Comparison of ENCODE assay signal across 1 cellular context in the genomic region with DNA sequence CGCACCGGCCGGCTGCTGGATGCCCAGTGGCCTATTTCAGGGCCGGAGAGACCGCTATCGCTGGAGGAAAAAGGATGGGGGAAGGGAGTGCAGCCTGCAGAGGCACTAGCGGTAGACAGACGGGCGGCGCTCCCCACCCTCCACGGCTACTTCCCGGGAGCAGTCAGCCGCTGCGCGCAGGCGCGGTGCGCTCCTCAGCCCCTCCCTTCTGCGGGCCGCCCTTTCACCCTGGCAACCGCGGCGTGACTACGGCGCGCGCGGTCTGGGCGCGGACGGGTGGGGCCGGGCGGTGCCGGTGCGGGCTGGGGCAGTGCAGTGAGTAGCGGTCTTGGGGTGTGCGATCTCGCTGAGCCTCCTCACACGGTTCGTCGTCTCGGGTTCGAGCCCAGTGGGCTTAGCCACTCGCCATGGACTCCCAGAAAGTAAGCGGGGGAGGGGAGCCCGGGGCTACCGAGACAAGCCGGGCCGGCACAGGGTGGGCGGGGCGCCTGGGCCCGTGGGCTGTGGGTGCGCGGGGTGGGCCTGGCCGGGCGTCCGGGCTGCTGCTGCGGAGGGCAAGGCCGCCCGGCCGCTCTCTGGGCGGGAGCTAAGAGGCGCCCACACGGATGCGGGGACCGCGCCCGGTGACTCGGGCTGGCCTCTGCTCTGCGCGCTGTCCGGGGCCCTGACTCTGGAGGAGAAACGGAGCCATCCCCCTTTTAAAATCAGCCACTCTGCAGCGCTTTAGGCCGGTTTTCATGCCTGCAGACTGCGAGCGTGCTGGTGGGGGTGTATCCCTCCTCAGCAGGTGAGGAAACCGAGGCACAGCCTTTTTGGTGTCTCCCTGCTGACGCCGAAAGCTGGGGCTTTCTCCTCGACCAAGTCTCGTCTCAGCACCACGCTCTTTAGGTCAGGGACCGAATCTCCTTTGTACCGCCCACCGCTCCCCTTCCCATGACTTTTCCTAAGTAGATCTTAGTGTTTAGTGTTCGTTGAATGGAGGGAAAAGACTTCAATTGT.
TF ChIP-seq lines count a peak whose summit lies in the region.

A gene (plus strand): TSS at position 221 of the 999 bp plus-strand sequence. CDS start 187 bp downstream, at position 408.

TF ChIP-seq in HepG2, 621 proteins besides CTCF, POLR2A, EP300 and RAD21 (continued from another document and continues in another):
- TF ChIP-seq, protein P1, sequence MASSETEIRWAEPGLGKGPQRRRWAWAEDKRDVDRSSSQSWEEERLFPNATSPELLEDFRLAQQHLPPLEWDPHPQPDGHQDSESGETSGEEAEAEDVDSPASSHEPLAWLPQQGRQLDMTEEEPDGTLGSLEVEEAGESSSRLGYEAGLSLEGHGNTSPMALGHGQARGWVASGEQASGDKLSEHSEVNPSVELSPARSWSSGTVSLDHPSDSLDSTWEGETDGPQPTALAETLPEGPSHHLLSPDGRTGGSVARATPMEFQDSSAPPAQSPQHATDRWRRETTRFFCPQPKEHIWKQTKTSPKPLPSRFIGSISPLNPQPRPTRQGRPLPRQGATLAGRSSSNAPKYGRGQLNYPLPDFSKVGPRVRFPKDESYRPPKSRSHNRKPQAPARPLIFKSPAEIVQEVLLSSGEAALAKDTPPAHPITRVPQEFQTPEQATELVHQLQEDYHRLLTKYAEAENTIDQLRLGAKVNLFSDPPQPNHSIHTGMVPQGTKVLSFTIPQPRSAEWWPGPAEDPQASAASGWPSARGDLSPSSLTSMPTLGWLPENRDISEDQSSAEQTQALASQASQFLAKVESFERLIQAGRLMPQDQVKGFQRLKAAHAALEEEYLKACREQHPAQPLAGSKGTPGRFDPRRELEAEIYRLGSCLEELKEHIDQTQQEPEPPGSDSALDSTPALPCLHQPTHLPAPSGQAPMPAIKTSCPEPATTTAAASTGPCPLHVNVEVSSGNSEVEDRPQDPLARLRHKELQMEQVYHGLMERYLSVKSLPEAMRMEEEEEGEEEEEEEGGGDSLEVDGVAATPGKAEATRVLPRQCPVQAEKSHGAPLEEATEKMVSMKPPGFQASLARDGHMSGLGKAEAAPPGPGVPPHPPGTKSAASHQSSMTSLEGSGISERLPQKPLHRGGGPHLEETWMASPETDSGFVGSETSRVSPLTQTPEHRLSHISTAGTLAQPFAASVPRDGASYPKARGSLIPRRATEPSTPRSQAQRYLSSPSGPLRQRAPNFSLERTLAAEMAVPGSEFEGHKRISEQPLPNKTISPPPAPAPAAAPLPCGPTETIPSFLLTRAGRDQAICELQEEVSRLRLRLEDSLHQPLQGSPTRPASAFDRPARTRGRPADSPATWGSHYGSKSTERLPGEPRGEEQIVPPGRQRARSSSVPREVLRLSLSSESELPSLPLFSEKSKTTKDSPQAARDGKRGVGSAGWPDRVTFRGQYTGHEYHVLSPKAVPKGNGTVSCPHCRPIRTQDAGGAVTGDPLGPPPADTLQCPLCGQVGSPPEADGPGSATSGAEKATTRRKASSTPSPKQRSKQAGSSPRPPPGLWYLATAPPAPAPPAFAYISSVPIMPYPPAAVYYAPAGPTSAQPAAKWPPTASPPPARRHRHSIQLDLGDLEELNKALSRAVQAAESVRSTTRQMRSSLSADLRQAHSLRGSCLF (CRISPR knock-in tag; IDR thresholded peaks at IDR 0.05; ENCODE audit: borderline replicate concordance) = no peak
- peak; percentile 76 for TF ChIP-seq PHF21A (CRISPR knock-in tag; IDR thresholded peaks at IDR 0.05)
- TF ChIP-seq TARDBP (CRISPR knock-in tag; IDR thresholded peaks at IDR 0.05) = peak; percentile 85; the same call in 1 of the 2 replicates
- TF ChIP-seq, protein P2, sequence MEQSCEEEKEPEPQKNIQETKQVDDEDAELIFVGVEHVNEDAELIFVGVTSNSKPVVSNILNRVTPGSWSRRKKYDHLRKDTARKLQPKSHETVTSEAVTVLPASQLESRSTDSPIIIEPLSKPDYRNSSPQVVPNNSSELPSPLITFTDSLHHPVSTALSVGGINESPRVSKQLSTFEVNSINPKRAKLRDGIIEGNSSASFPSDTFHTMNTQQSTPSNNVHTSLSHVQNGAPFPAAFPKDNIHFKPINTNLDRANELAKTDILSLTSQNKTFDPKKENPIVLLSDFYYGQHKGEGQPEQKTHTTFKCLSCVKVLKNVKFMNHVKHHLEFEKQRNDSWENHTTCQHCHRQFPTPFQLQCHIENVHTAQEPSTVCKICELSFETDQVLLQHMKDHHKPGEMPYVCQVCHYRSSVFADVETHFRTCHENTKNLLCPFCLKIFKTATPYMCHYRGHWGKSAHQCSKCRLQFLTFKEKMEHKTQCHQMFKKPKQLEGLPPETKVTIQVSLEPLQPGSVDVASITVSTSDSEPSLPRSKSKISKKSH (CRISPR knock-in tag; IDR thresholded peaks at IDR 0.05; ENCODE audit: borderline replicate concordance) = peak; percentile 40; the same call in 1 of the 2 replicates
- TF ChIP-seq ZNF460 (CRISPR knock-in tag; IDR thresholded peaks at IDR 0.05; ENCODE audit: borderline replicate concordance) = no peak
- peak; percentile 64 for TF ChIP-seq KDM5B (CRISPR knock-in tag; IDR thresholded peaks at IDR 0.05; ENCODE audit: borderline replicate concordance)
- TF ChIP-seq, protein P3, sequence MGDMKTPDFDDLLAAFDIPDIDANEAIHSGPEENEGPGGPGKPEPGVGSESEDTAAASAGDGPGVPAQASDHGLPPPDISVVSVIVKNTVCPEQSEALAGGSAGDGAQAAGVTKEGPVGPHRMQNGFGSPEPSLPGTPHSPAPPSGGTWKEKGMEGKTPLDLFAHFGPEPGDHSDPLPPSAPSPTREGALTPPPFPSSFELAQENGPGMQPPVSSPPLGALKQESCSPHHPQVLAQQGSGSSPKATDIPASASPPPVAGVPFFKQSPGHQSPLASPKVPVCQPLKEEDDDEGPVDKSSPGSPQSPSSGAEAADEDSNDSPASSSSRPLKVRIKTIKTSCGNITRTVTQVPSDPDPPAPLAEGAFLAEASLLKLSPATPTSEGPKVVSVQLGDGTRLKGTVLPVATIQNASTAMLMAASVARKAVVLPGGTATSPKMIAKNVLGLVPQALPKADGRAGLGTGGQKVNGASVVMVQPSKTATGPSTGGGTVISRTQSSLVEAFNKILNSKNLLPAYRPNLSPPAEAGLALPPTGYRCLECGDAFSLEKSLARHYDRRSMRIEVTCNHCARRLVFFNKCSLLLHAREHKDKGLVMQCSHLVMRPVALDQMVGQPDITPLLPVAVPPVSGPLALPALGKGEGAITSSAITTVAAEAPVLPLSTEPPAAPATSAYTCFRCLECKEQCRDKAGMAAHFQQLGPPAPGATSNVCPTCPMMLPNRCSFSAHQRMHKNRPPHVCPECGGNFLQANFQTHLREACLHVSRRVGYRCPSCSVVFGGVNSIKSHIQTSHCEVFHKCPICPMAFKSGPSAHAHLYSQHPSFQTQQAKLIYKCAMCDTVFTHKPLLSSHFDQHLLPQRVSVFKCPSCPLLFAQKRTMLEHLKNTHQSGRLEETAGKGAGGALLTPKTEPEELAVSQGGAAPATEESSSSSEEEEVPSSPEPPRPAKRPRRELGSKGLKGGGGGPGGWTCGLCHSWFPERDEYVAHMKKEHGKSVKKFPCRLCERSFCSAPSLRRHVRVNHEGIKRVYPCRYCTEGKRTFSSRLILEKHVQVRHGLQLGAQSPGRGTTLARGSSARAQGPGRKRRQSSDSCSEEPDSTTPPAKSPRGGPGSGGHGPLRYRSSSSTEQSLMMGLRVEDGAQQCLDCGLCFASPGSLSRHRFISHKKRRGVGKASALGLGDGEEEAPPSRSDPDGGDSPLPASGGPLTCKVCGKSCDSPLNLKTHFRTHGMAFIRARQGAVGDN (CRISPR knock-in tag; IDR thresholded peaks at IDR 0.05) = peak; percentile 94
- no peak for TF ChIP-seq ZBTB20 (CRISPR knock-in tag; IDR thresholded peaks at IDR 0.05; ENCODE audit: borderline replicate concordance, low read depth)
- TF ChIP-seq PPARG (CRISPR knock-in tag; conservative IDR thresholded peaks at IDR 0.05) = peak; percentile 81
- peak; percentile 82; the same call in 1 of the 2 replicates for TF ChIP-seq PRMT3 (CRISPR knock-in tag; IDR thresholded peaks at IDR 0.05; ENCODE audit: borderline replicate concordance, low read depth)
- TF ChIP-seq ZNF350 (CRISPR knock-in tag; IDR thresholded peaks at IDR 0.05; ENCODE audit: borderline replicate concordance, low read depth) = peak; percentile 7; the same call in 1 of the 2 replicates
- peak; percentile 29; the same call in 1 of the 2 replicates for TF ChIP-seq ZSCAN21 (CRISPR knock-in tag; IDR thresholded peaks at IDR 0.05; ENCODE audit: borderline replicate concordance)
- peak; percentile 80; the same call in 1 of the 2 replicates for TF ChIP-seq HDAC1 (CRISPR knock-in tag; IDR thresholded peaks at IDR 0.05)
- no peak; the same call in 1 of the 2 replicates for TF ChIP-seq ZNF180 (CRISPR knock-in tag; IDR thresholded peaks at IDR 0.05; ENCODE audit: borderline replicate concordance, low read depth)
- no peak for TF ChIP-seq MTF1 (CRISPR knock-in tag; IDR thresholded peaks at IDR 0.05)
- TF ChIP-seq NR3C1 (CRISPR knock-in tag; IDR thresholded peaks at IDR 0.05) = no peak
- TF ChIP-seq, protein P4, sequence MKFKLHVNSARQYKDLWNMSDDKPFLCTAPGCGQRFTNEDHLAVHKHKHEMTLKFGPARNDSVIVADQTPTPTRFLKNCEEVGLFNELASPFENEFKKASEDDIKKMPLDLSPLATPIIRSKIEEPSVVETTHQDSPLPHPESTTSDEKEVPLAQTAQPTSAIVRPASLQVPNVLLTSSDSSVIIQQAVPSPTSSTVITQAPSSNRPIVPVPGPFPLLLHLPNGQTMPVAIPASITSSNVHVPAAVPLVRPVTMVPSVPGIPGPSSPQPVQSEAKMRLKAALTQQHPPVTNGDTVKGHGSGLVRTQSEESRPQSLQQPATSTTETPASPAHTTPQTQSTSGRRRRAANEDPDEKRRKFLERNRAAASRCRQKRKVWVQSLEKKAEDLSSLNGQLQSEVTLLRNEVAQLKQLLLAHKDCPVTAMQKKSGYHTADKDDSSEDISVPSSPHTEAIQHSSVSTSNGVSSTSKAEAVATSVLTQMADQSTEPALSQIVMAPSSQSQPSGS (CRISPR knock-in tag; IDR thresholded peaks at IDR 0.05) = no peak
- TF ChIP-seq TGIF2 (CRISPR knock-in tag; IDR thresholded peaks at IDR 0.05) = no peak
- TF ChIP-seq ZNF510 (CRISPR knock-in tag; IDR thresholded peaks at IDR 0.05; ENCODE audit: low read depth) = 0 out of 2 replicates have a peak, but pooled peaks have one; percentile 75
- TF ChIP-seq PLRG1 (conservative IDR thresholded peaks at IDR 0.05) = no peak
- TF ChIP-seq ZMYM4 (CRISPR knock-in tag; IDR thresholded peaks at IDR 0.05) = peak; percentile 80
- TF ChIP-seq RBFOX2 (IDR thresholded peaks at IDR 0.05; ENCODE audit: low read depth, low read length) = peak; percentile 87
- no peak for TF ChIP-seq ZNF10 (CRISPR knock-in tag; IDR thresholded peaks at IDR 0.05; ENCODE audit: borderline replicate concordance, low read depth)
- TF ChIP-seq, protein P5, sequence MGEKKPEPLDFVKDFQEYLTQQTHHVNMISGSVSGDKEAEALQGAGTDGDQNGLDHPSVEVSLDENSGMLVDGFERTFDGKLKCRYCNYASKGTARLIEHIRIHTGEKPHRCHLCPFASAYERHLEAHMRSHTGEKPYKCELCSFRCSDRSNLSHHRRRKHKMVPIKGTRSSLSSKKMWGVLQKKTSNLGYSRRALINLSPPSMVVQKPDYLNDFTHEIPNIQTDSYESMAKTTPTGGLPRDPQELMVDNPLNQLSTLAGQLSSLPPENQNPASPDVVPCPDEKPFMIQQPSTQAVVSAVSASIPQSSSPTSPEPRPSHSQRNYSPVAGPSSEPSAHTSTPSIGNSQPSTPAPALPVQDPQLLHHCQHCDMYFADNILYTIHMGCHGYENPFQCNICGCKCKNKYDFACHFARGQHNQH (CRISPR knock-in tag; IDR thresholded peaks at IDR 0.05) = 0 out of 2 replicates have a peak, but pooled peaks have one; percentile 17
- peak; percentile 69 for TF ChIP-seq MED1 (CRISPR knock-in tag; IDR thresholded peaks at IDR 0.05)
- TF ChIP-seq, protein P6, sequence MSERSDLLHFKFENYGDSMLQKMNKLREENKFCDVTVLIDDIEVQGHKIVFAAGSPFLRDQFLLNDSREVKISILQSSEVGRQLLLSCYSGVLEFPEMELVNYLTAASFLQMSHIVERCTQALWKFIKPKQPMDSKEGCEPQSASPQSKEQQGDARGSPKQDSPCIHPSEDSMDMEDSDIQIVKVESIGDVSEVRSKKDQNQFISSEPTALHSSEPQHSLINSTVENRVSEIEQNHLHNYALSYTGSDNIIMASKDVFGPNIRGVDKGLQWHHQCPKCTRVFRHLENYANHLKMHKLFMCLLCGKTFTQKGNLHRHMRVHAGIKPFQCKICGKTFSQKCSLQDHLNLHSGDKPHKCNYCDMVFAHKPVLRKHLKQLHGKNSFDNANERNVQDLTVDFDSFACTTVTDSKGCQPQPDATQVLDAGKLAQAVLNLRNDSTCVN (CRISPR knock-in tag; IDR thresholded peaks at IDR 0.05; ENCODE audit: borderline replicate concordance) = peak; percentile 55; the same call in 1 of the 2 replicates
- peak; percentile 61 for TF ChIP-seq ZNF776 (CRISPR knock-in tag; IDR thresholded peaks at IDR 0.05)
- no peak for TF ChIP-seq KLF15 (CRISPR knock-in tag; IDR thresholded peaks at IDR 0.05; ENCODE audit: borderline replicate concordance)
- TF ChIP-seq BHLHE40 (IDR thresholded peaks at IDR 0.05; ENCODE audit: low read length) = 0 out of 2 replicates have a peak, but pooled peaks have one; percentile 17
- TF ChIP-seq PITX1 (CRISPR knock-in tag; IDR thresholded peaks at IDR 0.05) = 0 out of 2 replicates have a peak, but pooled peaks have one; percentile 52
- TF ChIP-seq ZNF451 (CRISPR knock-in tag; IDR thresholded peaks at IDR 0.05) = no peak
- TF ChIP-seq KLF6 (CRISPR knock-in tag; IDR thresholded peaks at IDR 0.05) = 0 out of 2 replicates have a peak, but pooled peaks have one; percentile 14
- TF ChIP-seq PHF5A (CRISPR knock-in tag; IDR thresholded peaks at IDR 0.05; ENCODE audit: low read depth, unreplicated experiment) = no peak
- TF ChIP-seq, protein P7, sequence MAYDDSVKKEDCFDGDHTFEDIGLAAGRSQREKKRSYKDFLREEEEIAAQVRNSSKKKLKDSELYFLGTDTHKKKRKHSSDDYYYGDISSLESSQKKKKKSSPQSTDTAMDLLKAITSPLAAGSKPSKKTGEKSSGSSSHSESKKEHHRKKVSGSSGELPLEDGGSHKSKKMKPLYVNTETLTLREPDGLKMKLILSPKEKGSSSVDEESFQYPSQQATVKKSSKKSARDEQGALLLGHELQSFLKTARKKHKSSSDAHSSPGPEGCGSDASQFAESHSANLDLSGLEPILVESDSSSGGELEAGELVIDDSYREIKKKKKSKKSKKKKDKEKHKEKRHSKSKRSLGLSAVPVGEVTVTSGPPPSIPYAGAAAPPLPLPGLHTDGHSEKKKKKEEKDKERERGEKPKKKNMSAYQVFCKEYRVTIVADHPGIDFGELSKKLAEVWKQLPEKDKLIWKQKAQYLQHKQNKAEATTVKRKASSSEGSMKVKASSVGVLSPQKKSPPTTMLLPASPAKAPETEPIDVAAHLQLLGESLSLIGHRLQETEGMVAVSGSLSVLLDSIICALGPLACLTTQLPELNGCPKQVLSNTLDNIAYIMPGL (CRISPR knock-in tag; IDR thresholded peaks at IDR 0.05; ENCODE audit: borderline replicate concordance in 1 of 2, low read depth in 1 of 2) = peak; percentile 73 to 91
- no peak for TF ChIP-seq SP1 (IDR thresholded peaks at IDR 0.05)
- TF ChIP-seq SP1 (CRISPR knock-in tag; IDR thresholded peaks at IDR 0.05) = 0 out of 2 replicates have a peak, but pooled peaks have one; percentile 40
- no peak for TF ChIP-seq SMYD3 (CRISPR knock-in tag; IDR thresholded peaks at IDR 0.05)
- peak; percentile 74 for TF ChIP-seq ZFX (CRISPR knock-in tag; IDR thresholded peaks at IDR 0.05; ENCODE audit: low read depth)
- TF ChIP-seq SMC3 (IDR thresholded peaks at IDR 0.05; ENCODE audit: low read length) = 0 out of 2 replicates have a peak, but pooled peaks have one; percentile 5
- 0 out of 2 replicates have a peak, but pooled peaks have one; percentile 40 for TF ChIP-seq CHD2 (IDR thresholded peaks at IDR 0.05; ENCODE audit: low read depth, low read length)
- TF ChIP-seq ARNT (IDR thresholded peaks at IDR 0.05) = no peak
- peak; percentile 70 for TF ChIP-seq TAF1 (CRISPR knock-in tag; IDR thresholded peaks at IDR 0.05)
